In the genomic region with DNA sequence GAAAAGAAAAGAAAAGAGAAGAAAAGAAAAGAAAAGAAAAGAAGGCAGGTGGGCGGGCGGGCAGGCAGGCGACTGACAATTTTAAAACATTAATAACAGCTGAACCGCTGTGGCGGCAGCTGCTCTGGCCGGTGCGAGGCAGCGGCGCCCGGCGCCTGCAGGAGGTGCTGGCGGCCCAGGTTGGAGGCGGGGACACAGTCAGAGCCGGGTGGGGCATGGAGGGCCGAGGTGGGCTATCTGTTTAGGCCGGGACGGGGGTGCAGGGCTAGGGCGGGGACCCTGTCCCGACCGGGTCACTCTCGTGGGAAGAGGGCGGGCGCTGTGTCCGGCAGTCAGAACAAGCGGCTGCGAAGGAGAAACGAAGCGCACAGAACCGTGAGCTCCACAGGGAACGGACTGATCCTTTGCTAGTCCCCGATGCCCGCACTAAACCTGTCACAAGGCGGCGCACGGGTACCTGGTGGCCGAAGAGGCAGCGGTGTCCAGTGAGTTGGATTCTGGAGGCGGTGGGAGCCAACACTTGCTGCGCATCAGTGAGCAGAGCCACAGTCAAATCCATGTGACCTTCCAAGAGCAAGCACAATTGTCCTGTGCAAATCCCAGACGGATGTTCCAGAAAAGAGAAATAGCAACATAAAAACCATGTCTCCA, we compare ENCODE assay signal across 1 cellular context.
TF ChIP-seq lines count a peak whose summit lies in the region.

No MANE protein-coding gene starts in this region.

TF ChIP-seq in HepG2, 621 proteins besides CTCF, POLR2A, EP300 and RAD21:
- TF ChIP-seq ZMYM4 (CRISPR knock-in tag; IDR thresholded peaks at IDR 0.05) (peak; percentile 28; the same call in 1 of the 2 replicates), U2AF2 (IDR thresholded peaks at IDR 0.05; ENCODE audit: low read depth, low read length) (0 out of 2 replicates have a peak, but pooled peaks have one; percentile 47), ZNF180 (CRISPR knock-in tag; IDR thresholded peaks at IDR 0.05; ENCODE audit: borderline replicate concordance, low read depth) (0 out of 2 replicates have a peak, but pooled peaks have one; percentile 28), SALL1 (CRISPR knock-in tag; IDR thresholded peaks at IDR 0.05) (peak; percentile 14; the same call in 1 of the 2 replicates), ZSCAN31 (CRISPR knock-in tag; IDR thresholded peaks at IDR 0.05; ENCODE audit: low read depth) (no peak)
- TF ChIP-seq, protein P1, sequence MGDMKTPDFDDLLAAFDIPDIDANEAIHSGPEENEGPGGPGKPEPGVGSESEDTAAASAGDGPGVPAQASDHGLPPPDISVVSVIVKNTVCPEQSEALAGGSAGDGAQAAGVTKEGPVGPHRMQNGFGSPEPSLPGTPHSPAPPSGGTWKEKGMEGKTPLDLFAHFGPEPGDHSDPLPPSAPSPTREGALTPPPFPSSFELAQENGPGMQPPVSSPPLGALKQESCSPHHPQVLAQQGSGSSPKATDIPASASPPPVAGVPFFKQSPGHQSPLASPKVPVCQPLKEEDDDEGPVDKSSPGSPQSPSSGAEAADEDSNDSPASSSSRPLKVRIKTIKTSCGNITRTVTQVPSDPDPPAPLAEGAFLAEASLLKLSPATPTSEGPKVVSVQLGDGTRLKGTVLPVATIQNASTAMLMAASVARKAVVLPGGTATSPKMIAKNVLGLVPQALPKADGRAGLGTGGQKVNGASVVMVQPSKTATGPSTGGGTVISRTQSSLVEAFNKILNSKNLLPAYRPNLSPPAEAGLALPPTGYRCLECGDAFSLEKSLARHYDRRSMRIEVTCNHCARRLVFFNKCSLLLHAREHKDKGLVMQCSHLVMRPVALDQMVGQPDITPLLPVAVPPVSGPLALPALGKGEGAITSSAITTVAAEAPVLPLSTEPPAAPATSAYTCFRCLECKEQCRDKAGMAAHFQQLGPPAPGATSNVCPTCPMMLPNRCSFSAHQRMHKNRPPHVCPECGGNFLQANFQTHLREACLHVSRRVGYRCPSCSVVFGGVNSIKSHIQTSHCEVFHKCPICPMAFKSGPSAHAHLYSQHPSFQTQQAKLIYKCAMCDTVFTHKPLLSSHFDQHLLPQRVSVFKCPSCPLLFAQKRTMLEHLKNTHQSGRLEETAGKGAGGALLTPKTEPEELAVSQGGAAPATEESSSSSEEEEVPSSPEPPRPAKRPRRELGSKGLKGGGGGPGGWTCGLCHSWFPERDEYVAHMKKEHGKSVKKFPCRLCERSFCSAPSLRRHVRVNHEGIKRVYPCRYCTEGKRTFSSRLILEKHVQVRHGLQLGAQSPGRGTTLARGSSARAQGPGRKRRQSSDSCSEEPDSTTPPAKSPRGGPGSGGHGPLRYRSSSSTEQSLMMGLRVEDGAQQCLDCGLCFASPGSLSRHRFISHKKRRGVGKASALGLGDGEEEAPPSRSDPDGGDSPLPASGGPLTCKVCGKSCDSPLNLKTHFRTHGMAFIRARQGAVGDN (CRISPR knock-in tag; IDR thresholded peaks at IDR 0.05), result peak; percentile 39
- TF ChIP-seq, protein P2, sequence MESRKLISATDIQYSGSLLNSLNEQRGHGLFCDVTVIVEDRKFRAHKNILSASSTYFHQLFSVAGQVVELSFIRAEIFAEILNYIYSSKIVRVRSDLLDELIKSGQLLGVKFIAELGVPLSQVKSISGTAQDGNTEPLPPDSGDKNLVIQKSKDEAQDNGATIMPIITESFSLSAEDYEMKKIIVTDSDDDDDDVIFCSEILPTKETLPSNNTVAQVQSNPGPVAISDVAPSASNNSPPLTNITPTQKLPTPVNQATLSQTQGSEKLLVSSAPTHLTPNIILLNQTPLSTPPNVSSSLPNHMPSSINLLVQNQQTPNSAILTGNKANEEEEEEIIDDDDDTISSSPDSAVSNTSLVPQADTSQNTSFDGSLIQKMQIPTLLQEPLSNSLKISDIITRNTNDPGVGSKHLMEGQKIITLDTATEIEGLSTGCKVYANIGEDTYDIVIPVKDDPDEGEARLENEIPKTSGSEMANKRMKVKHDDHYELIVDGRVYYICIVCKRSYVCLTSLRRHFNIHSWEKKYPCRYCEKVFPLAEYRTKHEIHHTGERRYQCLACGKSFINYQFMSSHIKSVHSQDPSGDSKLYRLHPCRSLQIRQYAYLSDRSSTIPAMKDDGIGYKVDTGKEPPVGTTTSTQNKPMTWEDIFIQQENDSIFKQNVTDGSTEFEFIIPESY (CRISPR knock-in tag; IDR thresholded peaks at IDR 0.05), result peak; percentile 86
- TF ChIP-seq, protein P3, sequence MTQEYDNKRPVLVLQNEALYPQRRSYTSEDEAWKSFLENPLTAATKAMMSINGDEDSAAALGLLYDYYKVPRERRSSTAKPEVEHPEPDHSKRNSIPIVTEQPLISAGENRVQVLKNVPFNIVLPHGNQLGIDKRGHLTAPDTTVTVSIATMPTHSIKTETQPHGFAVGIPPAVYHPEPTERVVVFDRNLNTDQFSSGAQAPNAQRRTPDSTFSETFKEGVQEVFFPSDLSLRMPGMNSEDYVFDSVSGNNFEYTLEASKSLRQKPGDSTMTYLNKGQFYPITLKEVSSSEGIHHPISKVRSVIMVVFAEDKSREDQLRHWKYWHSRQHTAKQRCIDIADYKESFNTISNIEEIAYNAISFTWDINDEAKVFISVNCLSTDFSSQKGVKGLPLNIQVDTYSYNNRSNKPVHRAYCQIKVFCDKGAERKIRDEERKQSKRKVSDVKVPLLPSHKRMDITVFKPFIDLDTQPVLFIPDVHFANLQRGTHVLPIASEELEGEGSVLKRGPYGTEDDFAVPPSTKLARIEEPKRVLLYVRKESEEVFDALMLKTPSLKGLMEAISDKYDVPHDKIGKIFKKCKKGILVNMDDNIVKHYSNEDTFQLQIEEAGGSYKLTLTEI (CRISPR knock-in tag; conservative IDR thresholded peaks at IDR 0.05), result no peak
TF ChIP-seq in HepG2: peak in this region for 6.
